In genomic region chr9:77325058-77325457, GRCh38 we compare ENCODE assay signal across 9 cellular contexts.
"Had no signal": no experiment of that assay in that cellular context is flagged by ENCODE, and none has a peak within 500 bp of the region (broad histone marks: within the 10 kb centered on the region; RNA-seq: fewer than 3 reads in every experiment).

No MANE protein-coding gene starts in this region.

- H3K4me1 Mint-ChIP-seq: IgD-negative memory B cell had no signal

- H3K4me3 ChIP-seq: K562 had no signal

- ATAC-seq: HepG2, K562 had no signal

- H3K4me3 Mint-ChIP-seq: IgD-negative memory B cell had no signal

- H3K4me2 ChIP-seq: KMS-11 had no signal

- H3K27ac ChIP-seq: HL-60, KMS-11 had no signal

- DNase-seq: IMR-90, KBM-7, KG1 had no signal

- H3K27me3 Mint-ChIP-seq: IgD-negative memory B cell had no signal

- FAIRE-seq: HepG2, HTR-8/SVneo, K562 had no signal

- H3K9me3 Mint-ChIP-seq: IgD-negative memory B cell had no signal
